In genomic region chr16:3400779-3401688, GRCh38 we compare ENCODE assay signal across 8 cellular contexts. TPM values are rescaled to one million over a fixed set of nuclear protein-coding genes. Genes with fewer than 3 reads are reported as not detected.
DNase-seq lines count a peak whose midpoint lies in the region; ATAC-seq and TF ChIP-seq lines count a peak whose summit lies in the region.

Gene ZNF174, plus strand, starts transcription at chr16:3401215. Its CDS starts 790 bp downstream, at chr16:3402005.
Gene ZSCAN32, minus strand, starts transcription at chr16:3401004. Its CDS starts 3,447 bp downstream, at chr16:3397557.

- intact Hi-C loops in testis (cut with DNase I; ENCODE audit: low total_unique reads), result no loop called here

- POLR2A ChIA-PET in SK-N-SH (lab: Yijun Ruan, JAX), result interaction anchor here (1.1 to 1.7 kb wide), 2 partner anchors 43 to 56 kb away, joined by 5 to 8 read pairs; partner anchors contain the start of genes NAA60 and ZNF597

- peak; percentile 97 for ATAC-seq in HG02571 (IDR thresholded peaks at IDR 0.05; ENCODE audit: unreplicated experiment)
- ATAC-seq in omental fat pad (ENCODE audit: low FRiP score), result peak; percentile 100

- WGBS in SK-N-SH (ENCODE audit: low lambda C conversion rate), result 4% methylated on average over 15 of the region's 95 CpGs
- WGBS in testis, 2 donors, result 1% methylated on average over 25 to 78 of the region's 95 CpGs

- 0 out of 2 replicates have a peak, but pooled peaks cover 6% of the 10 kb centered on the region for H3K9me3 ChIP-seq in SK-N-SH
- no peaks in the 10 kb centered on the region for H3K9me3 ChIP-seq in testis

- peaks cover 67% of the 10 kb centered on the region for H3K79me2 ChIP-seq in SK-N-SH (ENCODE audit: insufficient read depth)

- H2AFZ ChIP-seq in SK-N-SH (ENCODE audit: low read depth), result peak within 1 kb of the TSS; percentile 98

- H3K9me2 ChIP-seq in SK-N-SH, result no peaks in the 10 kb centered on the region

- peak within 1 kb of the TSS; percentile 95 for H3K9ac ChIP-seq in SK-N-SH

- H3K27ac ChIP-seq in SK-N-SH (ENCODE audit: low read depth in 2 of 2, low read length in 1 of 2) (peak within 1 kb of the TSS; percentile 81 to 84), testis (peak within 1 kb of the TSS; percentile 71 to 84)

- CTCF ChIA-PET in SK-N-SH (lab: Yijun Ruan, JAX), result interaction anchor here (0.8 to 1.0 kb wide), 4 partner anchors 23 to 134 kb away, joined by 3 read pairs; no protein-coding TSS in a partner anchor

- H3K4me2 ChIP-seq in SK-N-SH, result peak within 1 kb of the TSS; percentile 79

- TF ChIP-seq CTCF in SK-N-SH (IDR thresholded peaks at IDR 0.05) (no peak), omental fat pad (IDR thresholded peaks at IDR 0.05) (no peak), testis (IDR thresholded peaks at IDR 0.05) (no peak)

- peaks cover 0 to 4% of the 10 kb centered on the region in 2 experiments; a peak in 2 of 4 replicates for H3K4me1 ChIP-seq in SK-N-SH (ENCODE audit: control insufficient read depth in 1 of 2, insufficient read depth in 2 of 2, low read depth in 1 of 2, low read length in 1 of 2)
- peaks cover 12% of the 10 kb centered on the region for H3K4me1 ChIP-seq in testis

- H3K27me3 ChIP-seq in SK-N-SH (ENCODE audit: insufficient read depth) (no peaks in the 10 kb centered on the region), testis (no peaks in the 10 kb centered on the region)

- H3K4me3 ChIP-seq in GM08714 (ENCODE audit: low read length) (peak within 1 kb of the TSS; percentile 97), SK-N-SH (ENCODE audit: low read depth in 2 of 2, low read length in 1 of 2) (peak within 1 kb of the TSS; percentile 92 to 94), testis (peak within 1 kb of the TSS; percentile 82 to 98)

- H4K20me1 ChIP-seq in SK-N-SH (ENCODE audit: insufficient read depth), result no peaks in the 10 kb centered on the region

- no peak for TF ChIP-seq EP300 in SK-N-SH (IDR thresholded peaks at IDR 0.05; ENCODE audit: borderline replicate concordance in 1 of 2, low read depth in 1 of 2, low read length in 1 of 2)

- no peak; the same call in 1 of the 2 replicates for TF ChIP-seq RAD21 in SK-N-SH (IDR thresholded peaks at IDR 0.05; ENCODE audit: low read length)

- no peak for TF ChIP-seq POLR2A in testis (IDR thresholded peaks at IDR 0.05)

- peaks cover 11% of the 10 kb centered on the region for H3F3A ChIP-seq in SK-N-SH (replicated peaks; ENCODE audit: insufficient read depth)

- H3K36me3 ChIP-seq in SK-N-SH (replicated peaks in 1 of 2; ENCODE audit: control insufficient read depth in 1 of 2, insufficient read depth in 2 of 2, low read length in 1 of 2) (peaks cover 35 to 65% of the 10 kb centered on the region in 2 experiments), testis (ENCODE audit: low read depth, missing control alignments) (no peaks in the 10 kb centered on the region)

- DNase-seq in NCI-H1048 (lab: John Stamatoyannopoulos, UW) (peak; percentile 63), SK-N-SH (peak; percentile 100), glomerular endothelial cell (ENCODE audit: extremely low read depth, low read depth, low spot score) (peak; percentile 84), omental fat pad (ENCODE audit: low spot score) (peak; percentile 95), testis (peak; percentile 100)
- DNase-seq in activated naive CD4-positive, alpha-beta T cell treated with anti-CD3 and anti-CD28 coated beads, Interleukin-2, amount 50 U/mL, for 16 hours, result peak; percentile 98

TF ChIP-seq in SK-N-SH, 30 proteins besides CTCF, POLR2A, EP300 and RAD21 (continues in another document):
- TF ChIP-seq ELF1 (IDR thresholded peaks at IDR 0.05) (peak; percentile 94), RFX5 (IDR thresholded peaks at IDR 0.05; ENCODE audit: low read length) (peak; percentile 66; the same call in 1 of the 2 replicates), YY1 (IDR thresholded peaks at IDR 0.05; ENCODE audit: low read depth) (no peak), TAF1 (IDR thresholded peaks at IDR 0.05; ENCODE audit: borderline replicate concordance, low read depth, low read length) (peak; percentile 93), TEAD4 (IDR thresholded peaks at IDR 0.05; ENCODE audit: borderline replicate concordance, insufficient read depth) (no peak), GATA2 (CRISPR knock-in tag; IDR thresholded peaks at IDR 0.05) (no peak), FOSL2 (IDR thresholded peaks at IDR 0.05; ENCODE audit: borderline replicate concordance, low read depth) (no peak), IRF3 (IDR thresholded peaks at IDR 0.05; ENCODE audit: low read depth, low read length) (peak; percentile 75), SIN3A (IDR thresholded peaks at IDR 0.05; ENCODE audit: borderline replicate concordance, low read depth, low read length) (peak; percentile 32; the same call in 1 of the 2 replicates), TCF12 (IDR thresholded peaks at IDR 0.05) (no peak), EZH2phosphoT487 (IDR thresholded peaks at IDR 0.05; ENCODE audit: borderline replicate concordance, low read depth) (no peak), MEF2A (IDR thresholded peaks at IDR 0.05; ENCODE audit: borderline replicate concordance, low read depth) (no peak; the same call in 1 of the 2 replicates), GABPA (IDR thresholded peaks at IDR 0.05; ENCODE audit: low read depth) (peak; percentile 77)
- TF ChIP-seq, protein P1, sequence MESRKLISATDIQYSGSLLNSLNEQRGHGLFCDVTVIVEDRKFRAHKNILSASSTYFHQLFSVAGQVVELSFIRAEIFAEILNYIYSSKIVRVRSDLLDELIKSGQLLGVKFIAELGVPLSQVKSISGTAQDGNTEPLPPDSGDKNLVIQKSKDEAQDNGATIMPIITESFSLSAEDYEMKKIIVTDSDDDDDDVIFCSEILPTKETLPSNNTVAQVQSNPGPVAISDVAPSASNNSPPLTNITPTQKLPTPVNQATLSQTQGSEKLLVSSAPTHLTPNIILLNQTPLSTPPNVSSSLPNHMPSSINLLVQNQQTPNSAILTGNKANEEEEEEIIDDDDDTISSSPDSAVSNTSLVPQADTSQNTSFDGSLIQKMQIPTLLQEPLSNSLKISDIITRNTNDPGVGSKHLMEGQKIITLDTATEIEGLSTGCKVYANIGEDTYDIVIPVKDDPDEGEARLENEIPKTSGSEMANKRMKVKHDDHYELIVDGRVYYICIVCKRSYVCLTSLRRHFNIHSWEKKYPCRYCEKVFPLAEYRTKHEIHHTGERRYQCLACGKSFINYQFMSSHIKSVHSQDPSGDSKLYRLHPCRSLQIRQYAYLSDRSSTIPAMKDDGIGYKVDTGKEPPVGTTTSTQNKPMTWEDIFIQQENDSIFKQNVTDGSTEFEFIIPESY (IDR thresholded peaks at IDR 0.05; ENCODE audit: borderline replicate concordance, low read depth), result peak; percentile 55; the same call in 1 of the 2 replicates
- TF ChIP-seq, protein P2, sequence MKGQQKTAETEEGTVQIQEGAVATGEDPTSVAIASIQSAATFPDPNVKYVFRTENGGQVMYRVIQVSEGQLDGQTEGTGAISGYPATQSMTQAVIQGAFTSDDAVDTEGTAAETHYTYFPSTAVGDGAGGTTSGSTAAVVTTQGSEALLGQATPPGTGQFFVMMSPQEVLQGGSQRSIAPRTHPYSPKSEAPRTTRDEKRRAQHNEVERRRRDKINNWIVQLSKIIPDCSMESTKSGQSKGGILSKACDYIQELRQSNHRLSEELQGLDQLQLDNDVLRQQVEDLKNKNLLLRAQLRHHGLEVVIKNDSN (IDR thresholded peaks at IDR 0.05; ENCODE audit: borderline replicate concordance, low read depth), result peak; percentile 35; the same call in 1 of the 2 replicates
- TF ChIP-seq, protein P3, sequence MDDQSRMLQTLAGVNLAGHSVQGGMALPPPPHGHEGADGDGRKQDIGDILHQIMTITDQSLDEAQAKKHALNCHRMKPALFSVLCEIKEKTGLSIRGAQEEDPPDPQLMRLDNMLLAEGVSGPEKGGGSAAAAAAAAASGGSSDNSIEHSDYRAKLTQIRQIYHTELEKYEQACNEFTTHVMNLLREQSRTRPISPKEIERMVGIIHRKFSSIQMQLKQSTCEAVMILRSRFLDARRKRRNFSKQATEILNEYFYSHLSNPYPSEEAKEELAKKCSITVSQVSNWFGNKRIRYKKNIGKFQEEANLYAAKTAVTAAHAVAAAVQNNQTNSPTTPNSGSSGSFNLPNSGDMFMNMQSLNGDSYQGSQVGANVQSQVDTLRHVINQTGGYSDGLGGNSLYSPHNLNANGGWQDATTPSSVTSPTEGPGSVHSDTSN (IDR thresholded peaks at IDR 0.05), result peak; percentile 100

RNA-seq across cellular contexts. Expression of gene ZNF174, which starts in this region (rescaled TPM):
- 10.5 and 12.9 TPM in 2 replicates for polyA plus RNA-seq in SK-N-SH (2012; rRNA removed)
- 9.5 and 10.7 TPM in 2 replicates for polyA plus RNA-seq in SK-N-SH (2012; cell fraction: cytosol; rRNA removed)
- polyA plus RNA-seq in SK-N-SH (2012; cell fraction: nucleus; rRNA removed), result 18.7 and 19.7 TPM in 2 replicates
- total RNA-seq in glomerular endothelial cell, result 7.5 and 10.4 TPM in 2 replicates
- total RNA-seq in omental fat pad, result 10 to 100 TPM in 1 of 4 donors, 1 to 10 TPM in 3; 6.2 to 16.6 (median 8.6) TPM
- 10 to 100 TPM; 18.3 to 23.2 TPM for total RNA-seq in testis
- 19.2 TPM for polyA plus RNA-seq in testis (ENCODE audit: insufficient read depth, low read depth, low replicate concordance)

RNA-seq across cellular contexts. Expression of gene ZSCAN32, which starts in this region (rescaled TPM):
- polyA plus RNA-seq in SK-N-SH (2012; rRNA removed) (10.8 and 17.7 TPM in 2 replicates), testis (ENCODE audit: insufficient read depth, low read depth, low replicate concordance) (21.0 TPM)
- 10.9 and 12.8 TPM in 2 replicates for polyA plus RNA-seq in SK-N-SH (2012; cell fraction: cytosol; rRNA removed)
- 17.5 and 25.3 TPM in 2 replicates for polyA plus RNA-seq in SK-N-SH (2012; cell fraction: nucleus; rRNA removed)
- total RNA-seq in glomerular endothelial cell (10.8 and 11.7 TPM in 2 replicates), omental fat pad (10 to 100 TPM in 2 of 4 donors, 1 to 10 TPM in 2; 6.5 to 16.6 (median 11.1) TPM), testis (10 to 100 TPM; 13.4 to 19.1 TPM)

Comparison
In these comparisons a context has a peak if more than half of its experiments do, and no peak if none do; other contexts are left out.
1. Peak in every context shown above with its lines: DNase-seq, ATAC-seq, H3K4me3 ChIP-seq and H3K27ac ChIP-seq.